In the genomic region with DNA sequence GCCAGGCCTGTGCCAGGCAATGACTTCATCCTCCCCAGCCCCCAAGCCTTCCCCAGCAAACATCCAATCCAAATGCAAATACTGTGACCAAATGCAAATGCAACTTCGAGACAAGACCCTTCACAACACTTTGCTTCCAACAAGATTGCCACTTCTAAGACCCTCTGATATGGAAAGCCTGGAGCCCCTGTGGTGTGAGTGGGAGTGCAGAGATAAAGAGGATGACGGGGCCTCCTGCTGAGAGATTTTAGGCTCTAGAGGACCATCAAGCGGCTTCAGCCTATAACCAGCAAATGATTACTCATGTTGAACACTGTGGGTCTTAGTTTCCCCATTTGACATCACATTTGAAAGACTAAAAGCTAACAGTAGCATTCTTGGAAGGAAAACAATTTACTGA, we compare ENCODE assay signal across 23 cellular contexts. TPM values are rescaled to one million over a fixed set of nuclear protein-coding genes. Genes with fewer than 3 reads are reported as not detected.
DNase-seq lines count a peak whose midpoint lies in the region; ATAC-seq and TF ChIP-seq lines count a peak whose summit lies in the region.
"Had no signal": no experiment of that assay in that cellular context is flagged by ENCODE, and none has a peak within 500 bp of the region (broad histone marks: within the 10 kb centered on the region; RNA-seq: fewer than 3 reads in every experiment).

No MANE protein-coding gene starts in this region.

- intact Hi-C loops in activated CD8-positive, alpha-beta T cell treated with anti-CD3 and anti-CD28 coated beads for 36 hours (cut with micrococcal nuclease) = no loop called here

- peak; percentile 15 for DNase-seq in activated CD8-positive, alpha-beta T cell treated with anti-CD3 and anti-CD28 coated beads, Interleukin-2, amount 10 ng/mL, durations not matched to agents 7 days and 5 days
- DNase-seq in activated CD8-positive, alpha-beta T cell treated with anti-CD3 and anti-CD28 coated beads for 36 hours = no peak
- DNase-seq in GM23338 (ENCODE audit: low spot score) (no peak), endodermal cell (peak; percentile 57), mesendoderm (peak; percentile 66), HT-29 (ENCODE audit: low spot score) (no peak), D341Med (ENCODE audit: low spot score) (no peak), AG08395 (ENCODE audit: low spot score) (no peak)
- DNase-seq: AML-193; BE2C; Calu3; CD4-positive, alpha-beta T cell; COR-L47; DMS153; DND-41; GM23248; H9 had no signal

- CTCF ChIA-PET in activated CD8-positive, alpha-beta T cell treated with anti-CD3 and anti-CD28 coated beads, Interleukin-2, amount 10 ng/mL, durations not matched to agents 7 days and 5 days (lab: Charles Lee) = no interaction called here
- CTCF ChIA-PET in activated CD8-positive, alpha-beta T cell treated with anti-CD3 and anti-CD28 coated beads for 36 hours (lab: Charles Lee) = no interaction called here

- H3F3A ChIP-seq in GM23338 (replicated peaks; ENCODE audit: low read depth) = no peaks in the 10 kb centered on the region

- H3K27ac Mint-ChIP-seq in activated CD8-positive, alpha-beta T cell treated with anti-CD3 and anti-CD28 coated beads, Interleukin-2, amount 10 ng/mL, durations not matched to agents 7 days and 5 days = no peak overlapping the region
- no peak overlapping the region for H3K27ac Mint-ChIP-seq in activated CD8-positive, alpha-beta T cell treated with anti-CD3 and anti-CD28 coated beads for 36 hours
- H3K27ac Mint-ChIP-seq in GM23338 = no peak overlapping the region
- no peak overlapping the region for H3K27ac Mint-ChIP-seq in endodermal cell
- H3K27ac Mint-ChIP-seq: CD14-positive monocyte; CD4-positive, alpha-beta T cell; H9 had no signal

- H2AFZ ChIP-seq in GM23338 = 0 out of 2 replicates have a peak overlapping the region, but pooled peaks have one; percentile 20
- H2AFZ ChIP-seq: GM23248 had no signal

- H3K27me3 ChIP-seq in GM23338 (ENCODE audit: insufficient read depth) = no peaks in the 10 kb centered on the region
- H3K27me3 ChIP-seq in endodermal cell (ENCODE audit: control insufficient read depth, insufficient read depth, low read length, poor library complexity, severe bottlenecking) = peaks cover 11% of the 10 kb centered on the region
- H3K27me3 ChIP-seq in mesendoderm (ENCODE audit: insufficient read depth, low read length, poor library complexity) = no peaks in the 10 kb centered on the region
- H3K27me3 ChIP-seq: BLaER1 treated with 17β-estradiol and CSF1 and Interleukin-3, amounts not matched to agents 10 nM and 100 nM had no signal

- no peaks in the 10 kb centered on the region for H3K4me1 Mint-ChIP-seq in activated CD8-positive, alpha-beta T cell treated with anti-CD3 and anti-CD28 coated beads, Interleukin-2, amount 10 ng/mL, durations not matched to agents 7 days and 5 days (ENCODE audit: low read depth)
- no peaks in the 10 kb centered on the region for H3K4me1 Mint-ChIP-seq in activated CD8-positive, alpha-beta T cell treated with anti-CD3 and anti-CD28 coated beads for 36 hours (ENCODE audit: low read depth)
- peaks cover 18% of the 10 kb centered on the region for H3K4me1 Mint-ChIP-seq in GM23338
- peaks cover 22% of the 10 kb centered on the region for H3K4me1 Mint-ChIP-seq in endodermal cell
- H3K4me1 Mint-ChIP-seq: CD14-positive monocyte had no signal

- no peak overlapping the region for H3K4ac ChIP-seq in mesendoderm (ENCODE audit: low read depth, low read length)

- no peaks in the 10 kb centered on the region for H3K36me3 Mint-ChIP-seq in activated CD8-positive, alpha-beta T cell treated with anti-CD3 and anti-CD28 coated beads, Interleukin-2, amount 10 ng/mL, durations not matched to agents 7 days and 5 days (ENCODE audit: low read depth)
- no peaks in the 10 kb centered on the region for H3K36me3 Mint-ChIP-seq in activated CD8-positive, alpha-beta T cell treated with anti-CD3 and anti-CD28 coated beads for 36 hours (ENCODE audit: low read depth)
- H3K36me3 Mint-ChIP-seq in GM23338 (ENCODE audit: low read depth) (peaks cover 8% of the 10 kb centered on the region; the same call in 2 of the 3 replicates), endodermal cell (ENCODE audit: low read depth) (no peaks in the 10 kb centered on the region)
- H3K36me3 Mint-ChIP-seq: CD14-positive monocyte had no signal

- H3K23ac ChIP-seq in mesendoderm (ENCODE audit: low read length) = no peak overlapping the region

- no peaks in the 10 kb centered on the region for H3K79me1 ChIP-seq in mesendoderm (ENCODE audit: low read length)

- no peak overlapping the region for H2BK120ac ChIP-seq in mesendoderm (ENCODE audit: low read depth, low read length)

- H3K4me2 ChIP-seq in GM23338 = no peak overlapping the region
- H3K4me2 ChIP-seq in mesendoderm (ENCODE audit: low read length) = no peak overlapping the region
- H3K4me2 ChIP-seq: BLaER1 treated with 17β-estradiol and CSF1 and Interleukin-3, amounts not matched to agents 10 nM and 100 nM had no signal

- peaks cover 8% of the 10 kb centered on the region for H3K27me3 Mint-ChIP-seq in activated CD8-positive, alpha-beta T cell treated with anti-CD3 and anti-CD28 coated beads, Interleukin-2, amount 10 ng/mL, durations not matched to agents 7 days and 5 days (ENCODE audit: low read depth)
- H3K27me3 Mint-ChIP-seq in activated CD8-positive, alpha-beta T cell treated with anti-CD3 and anti-CD28 coated beads for 36 hours = no peaks in the 10 kb centered on the region
- H3K27me3 Mint-ChIP-seq in GM23338 (ENCODE audit: insufficient read depth, low read depth, poor library complexity) = peaks cover 12% of the 10 kb centered on the region
- H3K27me3 Mint-ChIP-seq in endodermal cell (ENCODE audit: insufficient read depth) = peaks cover 65% of the 10 kb centered on the region

- H4K8ac ChIP-seq in mesendoderm (ENCODE audit: low read depth, low read length) = no peak overlapping the region

- H3K4me3 Mint-ChIP-seq in activated CD8-positive, alpha-beta T cell treated with anti-CD3 and anti-CD28 coated beads, Interleukin-2, amount 10 ng/mL, durations not matched to agents 7 days and 5 days = no peak overlapping the region
- no peak overlapping the region for H3K4me3 Mint-ChIP-seq in activated CD8-positive, alpha-beta T cell treated with anti-CD3 and anti-CD28 coated beads for 36 hours
- H3K4me3 Mint-ChIP-seq in GM23338 (no peak overlapping the region), endodermal cell (no peak overlapping the region)
- H3K4me3 Mint-ChIP-seq: CD14-positive monocyte; CD4-positive, alpha-beta T cell; H9 had no signal

- no peaks in the 10 kb centered on the region for H4K20me1 ChIP-seq in GM23338 (replicated peaks; ENCODE audit: insufficient read depth)
- H4K20me1 ChIP-seq: BLaER1 treated with 17β-estradiol and CSF1 and Interleukin-3, amounts not matched to agents 10 nM and 100 nM had no signal

- H2BK5ac ChIP-seq in mesendoderm (ENCODE audit: low read length) = no peak overlapping the region

- 38 to 39% methylated on average over 2 to 3 of the region's 3 CpGs for WGBS in endodermal cell (ENCODE audit: insufficient coverage in 1 of 2, insufficient read length in 1 of 2), 2 experiments
- no CpG with 5 or more reads among the region's 3 CpGs for WGBS in mesendoderm (ENCODE audit: extremely low coverage, insufficient coverage, low lambda C conversion rate)

- H3K9me3 Mint-ChIP-seq in activated CD8-positive, alpha-beta T cell treated with anti-CD3 and anti-CD28 coated beads, Interleukin-2, amount 10 ng/mL, durations not matched to agents 7 days and 5 days (ENCODE audit: insufficient read depth) = no peaks in the 10 kb centered on the region
- peaks cover 5% of the 10 kb centered on the region for H3K9me3 Mint-ChIP-seq in activated CD8-positive, alpha-beta T cell treated with anti-CD3 and anti-CD28 coated beads for 36 hours
- H3K9me3 Mint-ChIP-seq in GM23338 (peaks cover 16% of the 10 kb centered on the region), endodermal cell (peaks cover 18% of the 10 kb centered on the region)

- TF ChIP-seq CTCF in activated CD8-positive, alpha-beta T cell treated with anti-CD3 and anti-CD28 coated beads for 36 hours (IDR thresholded peaks at IDR 0.05) = no peak
- TF ChIP-seq CTCF in GM23338 (conservative IDR thresholded peaks at IDR 0.05; ENCODE audit: low read depth in 2 of 2) (no peak), endodermal cell (conservative IDR thresholded peaks at IDR 0.05) (no peak)

- H3K27ac ChIP-seq in GM23338 (ENCODE audit: low read depth) (no peak overlapping the region), endodermal cell (ENCODE audit: low read depth, low read length) (no peak overlapping the region), mesendoderm (ENCODE audit: low read depth, low read length) (no peak overlapping the region)
- H3K27ac ChIP-seq: 22Rv1; BLaER1 treated with 17β-estradiol and CSF1 and Interleukin-3, amounts not matched to agents 10 nM and 100 nM; GM23248 had no signal

- H3K4me1 ChIP-seq in GM23338 (ENCODE audit: insufficient read depth) (peaks cover 5% of the 10 kb centered on the region), endodermal cell (ENCODE audit: control insufficient read depth, insufficient read depth, low read length) (no peaks in the 10 kb centered on the region), mesendoderm (ENCODE audit: control insufficient read depth, low read depth, low read length) (peaks cover 11% of the 10 kb centered on the region)
- H3K4me1 ChIP-seq: BE2C; BLaER1 treated with 17β-estradiol and CSF1 and Interleukin-3, amounts not matched to agents 10 nM and 100 nM had no signal

- H4K5ac ChIP-seq in mesendoderm (ENCODE audit: low read length) = no peak overlapping the region

- H3K9me2 ChIP-seq in GM23338 (ENCODE audit: insufficient read depth) = peaks cover 26% of the 10 kb centered on the region; the same call in 1 of the 2 replicates

- ATAC-seq in activated CD8-positive, alpha-beta T cell treated with anti-CD3 and anti-CD28 coated beads, Interleukin-2, amount 10 ng/mL, durations not matched to agents 7 days and 5 days = no peak
- ATAC-seq in activated CD8-positive, alpha-beta T cell treated with anti-CD3 and anti-CD28 coated beads for 36 hours = no peak
- ATAC-seq in GM23338 = no peak
- ATAC-seq: HCT116 had no signal

- POLR2A ChIA-PET in activated CD8-positive, alpha-beta T cell treated with anti-CD3 and anti-CD28 coated beads, Interleukin-2, amount 10 ng/mL, durations not matched to agents 7 days and 5 days (lab: Charles Lee) = no interaction called here
- POLR2A ChIA-PET in activated CD8-positive, alpha-beta T cell treated with anti-CD3 and anti-CD28 coated beads for 36 hours (lab: Charles Lee) = no interaction called here

- H3K36me3 ChIP-seq in GM23338 (ENCODE audit: insufficient read depth) (no peaks in the 10 kb centered on the region), endodermal cell (ENCODE audit: control insufficient read depth, insufficient read depth, low read length) (no peaks in the 10 kb centered on the region), mesendoderm (ENCODE audit: control insufficient read depth, insufficient read depth, low read length) (no peaks in the 10 kb centered on the region)
- H3K36me3 ChIP-seq: BE2C; BLaER1 treated with 17β-estradiol and CSF1 and Interleukin-3, amounts not matched to agents 10 nM and 100 nM had no signal

- H3K18ac ChIP-seq in mesendoderm (ENCODE audit: low read length) = no peak overlapping the region

- H3K9me3 ChIP-seq in endodermal cell (ENCODE audit: control insufficient read depth, low read length) = peaks cover 21% of the 10 kb centered on the region

- no peaks in the 10 kb centered on the region for H3K79me2 ChIP-seq in GM23338 (replicated peaks; ENCODE audit: insufficient read depth)
- no peaks in the 10 kb centered on the region for H3K79me2 ChIP-seq in mesendoderm (ENCODE audit: control insufficient read depth, insufficient read depth, low read length)

- H3K9ac ChIP-seq in endodermal cell (ENCODE audit: extremely low read depth, low read length, poor library complexity, severe bottlenecking) = no peak overlapping the region
- H3K9ac ChIP-seq in mesendoderm (ENCODE audit: low read length) = no peak overlapping the region
- H3K9ac ChIP-seq: BLaER1 treated with 17β-estradiol and CSF1 and Interleukin-3, amounts not matched to agents 10 nM and 100 nM; GM23248 had no signal

- no peak overlapping the region for H2BK15ac ChIP-seq in mesendoderm (replicated peaks; ENCODE audit: low read depth)

- H3K4me3 ChIP-seq in GM23338 = no peak overlapping the region
- H3K4me3 ChIP-seq in endodermal cell (ENCODE audit: low read length) = no peak overlapping the region
- no peak overlapping the region for H3K4me3 ChIP-seq in mesendoderm (ENCODE audit: low read length)
- H3K4me3 ChIP-seq: BLaER1 treated with 17β-estradiol and CSF1 and Interleukin-3, amounts not matched to agents 10 nM and 100 nM; GM23248 had no signal

- H3K56ac ChIP-seq in mesendoderm (ENCODE audit: low read length) = no peak overlapping the region

- no peak overlapping the region for H2AK5ac ChIP-seq in mesendoderm (ENCODE audit: low read length)

RNA-seq across cellular contexts. Expression of gene GABRP, which starts 46.6 kb away (rescaled TPM):
- not detected for total RNA-seq in activated CD8-positive, alpha-beta T cell treated with anti-CD3 and anti-CD28 coated beads, Interleukin-2, amount 10 ng/mL, durations not matched to agents 7 days and 5 days
- not detected for total RNA-seq in activated CD8-positive, alpha-beta T cell treated with anti-CD3 and anti-CD28 coated beads for 36 hours
- total RNA-seq in GM23338 (2014; rRNA removed; shearing (Covaris generic)) = 3.0 and 3.6 TPM in 2 replicates
- 6.2 and 6.3 TPM in 2 replicates for polyA plus RNA-seq in GM23338 (2016; fragmentation: Nextera tagmentation; extraction: Ambion mirVana)
- total RNA-seq in endodermal cell = 1 to 10 TPM; 1.1 to 1.9 TPM
- polyA plus RNA-seq in endodermal cell (2013, experiment 1 of 2) = 2.5 TPM
- polyA plus RNA-seq in endodermal cell (2013, experiment 2 of 2) = 0.70 TPM
- 1.4 TPM for polyA plus RNA-seq in mesendoderm (2013, experiment 1 of 2)
- polyA plus RNA-seq in mesendoderm (2013, experiment 2 of 2) = 1.2 TPM
- total RNA-seq in HT-29 (2014; rRNA removed; shearing (Covaris generic)) = 7.4 and 11.0 TPM in 2 replicates
- total RNA-seq: CD4-positive, alpha-beta T cell; GM23248; H4 had no signal
- polyA plus RNA-seq: AG04450, CD14-positive monocyte, GM23248 had no signal

Comparison
In these comparisons a context has a peak if more than half of its experiments do, and no peak if none do; other contexts are left out.
1. DNase-seq: peak in activated CD8-positive, alpha-beta T cell treated with anti-CD3 and anti-CD28 coated beads, Interleukin-2, amount 10 ng/mL, durations not matched to agents 7 days and 5 days (single experiment), endodermal cell (single experiment) and mesendoderm (single experiment); none in activated CD8-positive, alpha-beta T cell treated with anti-CD3 and anti-CD28 coated beads for 36 hours (single experiment), GM23338 (single experiment), HT-29 (single experiment), D341Med (single experiment) and AG08395 (single experiment).